Comparison of ENCODE assay signal across 1 cellular context in the genomic region with DNA sequence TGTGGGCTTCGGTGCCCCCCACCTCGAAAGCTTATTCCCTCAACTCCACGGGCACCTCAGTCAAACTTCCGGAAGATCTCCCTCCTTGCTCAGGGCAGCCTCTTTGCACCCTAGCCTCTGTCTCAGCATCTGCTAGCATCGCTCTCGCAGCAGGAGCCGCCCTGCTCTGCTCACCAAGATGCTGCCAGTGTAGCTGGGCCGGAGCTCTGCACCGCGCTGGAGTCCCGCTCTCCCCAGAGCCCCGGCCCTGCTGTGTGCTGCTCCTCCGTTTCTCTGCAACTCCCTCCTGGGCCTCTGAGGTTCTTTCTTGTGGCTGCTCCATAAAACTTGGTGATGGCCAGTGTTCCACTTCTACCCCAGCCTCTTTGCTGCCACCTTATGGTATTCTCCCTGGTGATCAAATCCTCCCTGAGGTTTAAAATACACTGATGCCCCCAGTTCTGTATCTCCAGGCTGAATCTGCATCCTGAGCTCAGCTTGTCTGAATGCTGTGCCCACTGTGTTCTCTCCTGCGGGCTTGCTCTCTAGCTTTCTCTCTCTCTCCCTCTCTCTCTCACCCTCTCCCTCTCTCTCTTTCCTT.
TF ChIP-seq lines count a peak whose summit lies in the region.

No MANE protein-coding gene starts in this region.

TF ChIP-seq in GM23338, 12 proteins besides CTCF, POLR2A, EP300 and RAD21 (continued from another document):
- TF ChIP-seq, protein P1, sequence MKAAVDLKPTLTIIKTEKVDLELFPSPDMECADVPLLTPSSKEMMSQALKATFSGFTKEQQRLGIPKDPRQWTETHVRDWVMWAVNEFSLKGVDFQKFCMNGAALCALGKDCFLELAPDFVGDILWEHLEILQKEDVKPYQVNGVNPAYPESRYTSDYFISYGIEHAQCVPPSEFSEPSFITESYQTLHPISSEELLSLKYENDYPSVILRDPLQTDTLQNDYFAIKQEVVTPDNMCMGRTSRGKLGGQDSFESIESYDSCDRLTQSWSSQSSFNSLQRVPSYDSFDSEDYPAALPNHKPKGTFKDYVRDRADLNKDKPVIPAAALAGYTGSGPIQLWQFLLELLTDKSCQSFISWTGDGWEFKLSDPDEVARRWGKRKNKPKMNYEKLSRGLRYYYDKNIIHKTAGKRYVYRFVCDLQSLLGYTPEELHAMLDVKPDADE (IDR thresholded peaks at IDR 0.05): no peak
- TF ChIP-seq EZH2phosphoT487 (IDR thresholded peaks at IDR 0.05; ENCODE audit: unreplicated experiment) (no peak), ZNF114 (CRISPR knock-in tag; IDR thresholded peaks at IDR 0.05) (no peak), CREB1 (CRISPR knock-in tag; IDR thresholded peaks at IDR 0.05; ENCODE audit: low read depth) (no peak)
- TF ChIP-seq, protein P2, sequence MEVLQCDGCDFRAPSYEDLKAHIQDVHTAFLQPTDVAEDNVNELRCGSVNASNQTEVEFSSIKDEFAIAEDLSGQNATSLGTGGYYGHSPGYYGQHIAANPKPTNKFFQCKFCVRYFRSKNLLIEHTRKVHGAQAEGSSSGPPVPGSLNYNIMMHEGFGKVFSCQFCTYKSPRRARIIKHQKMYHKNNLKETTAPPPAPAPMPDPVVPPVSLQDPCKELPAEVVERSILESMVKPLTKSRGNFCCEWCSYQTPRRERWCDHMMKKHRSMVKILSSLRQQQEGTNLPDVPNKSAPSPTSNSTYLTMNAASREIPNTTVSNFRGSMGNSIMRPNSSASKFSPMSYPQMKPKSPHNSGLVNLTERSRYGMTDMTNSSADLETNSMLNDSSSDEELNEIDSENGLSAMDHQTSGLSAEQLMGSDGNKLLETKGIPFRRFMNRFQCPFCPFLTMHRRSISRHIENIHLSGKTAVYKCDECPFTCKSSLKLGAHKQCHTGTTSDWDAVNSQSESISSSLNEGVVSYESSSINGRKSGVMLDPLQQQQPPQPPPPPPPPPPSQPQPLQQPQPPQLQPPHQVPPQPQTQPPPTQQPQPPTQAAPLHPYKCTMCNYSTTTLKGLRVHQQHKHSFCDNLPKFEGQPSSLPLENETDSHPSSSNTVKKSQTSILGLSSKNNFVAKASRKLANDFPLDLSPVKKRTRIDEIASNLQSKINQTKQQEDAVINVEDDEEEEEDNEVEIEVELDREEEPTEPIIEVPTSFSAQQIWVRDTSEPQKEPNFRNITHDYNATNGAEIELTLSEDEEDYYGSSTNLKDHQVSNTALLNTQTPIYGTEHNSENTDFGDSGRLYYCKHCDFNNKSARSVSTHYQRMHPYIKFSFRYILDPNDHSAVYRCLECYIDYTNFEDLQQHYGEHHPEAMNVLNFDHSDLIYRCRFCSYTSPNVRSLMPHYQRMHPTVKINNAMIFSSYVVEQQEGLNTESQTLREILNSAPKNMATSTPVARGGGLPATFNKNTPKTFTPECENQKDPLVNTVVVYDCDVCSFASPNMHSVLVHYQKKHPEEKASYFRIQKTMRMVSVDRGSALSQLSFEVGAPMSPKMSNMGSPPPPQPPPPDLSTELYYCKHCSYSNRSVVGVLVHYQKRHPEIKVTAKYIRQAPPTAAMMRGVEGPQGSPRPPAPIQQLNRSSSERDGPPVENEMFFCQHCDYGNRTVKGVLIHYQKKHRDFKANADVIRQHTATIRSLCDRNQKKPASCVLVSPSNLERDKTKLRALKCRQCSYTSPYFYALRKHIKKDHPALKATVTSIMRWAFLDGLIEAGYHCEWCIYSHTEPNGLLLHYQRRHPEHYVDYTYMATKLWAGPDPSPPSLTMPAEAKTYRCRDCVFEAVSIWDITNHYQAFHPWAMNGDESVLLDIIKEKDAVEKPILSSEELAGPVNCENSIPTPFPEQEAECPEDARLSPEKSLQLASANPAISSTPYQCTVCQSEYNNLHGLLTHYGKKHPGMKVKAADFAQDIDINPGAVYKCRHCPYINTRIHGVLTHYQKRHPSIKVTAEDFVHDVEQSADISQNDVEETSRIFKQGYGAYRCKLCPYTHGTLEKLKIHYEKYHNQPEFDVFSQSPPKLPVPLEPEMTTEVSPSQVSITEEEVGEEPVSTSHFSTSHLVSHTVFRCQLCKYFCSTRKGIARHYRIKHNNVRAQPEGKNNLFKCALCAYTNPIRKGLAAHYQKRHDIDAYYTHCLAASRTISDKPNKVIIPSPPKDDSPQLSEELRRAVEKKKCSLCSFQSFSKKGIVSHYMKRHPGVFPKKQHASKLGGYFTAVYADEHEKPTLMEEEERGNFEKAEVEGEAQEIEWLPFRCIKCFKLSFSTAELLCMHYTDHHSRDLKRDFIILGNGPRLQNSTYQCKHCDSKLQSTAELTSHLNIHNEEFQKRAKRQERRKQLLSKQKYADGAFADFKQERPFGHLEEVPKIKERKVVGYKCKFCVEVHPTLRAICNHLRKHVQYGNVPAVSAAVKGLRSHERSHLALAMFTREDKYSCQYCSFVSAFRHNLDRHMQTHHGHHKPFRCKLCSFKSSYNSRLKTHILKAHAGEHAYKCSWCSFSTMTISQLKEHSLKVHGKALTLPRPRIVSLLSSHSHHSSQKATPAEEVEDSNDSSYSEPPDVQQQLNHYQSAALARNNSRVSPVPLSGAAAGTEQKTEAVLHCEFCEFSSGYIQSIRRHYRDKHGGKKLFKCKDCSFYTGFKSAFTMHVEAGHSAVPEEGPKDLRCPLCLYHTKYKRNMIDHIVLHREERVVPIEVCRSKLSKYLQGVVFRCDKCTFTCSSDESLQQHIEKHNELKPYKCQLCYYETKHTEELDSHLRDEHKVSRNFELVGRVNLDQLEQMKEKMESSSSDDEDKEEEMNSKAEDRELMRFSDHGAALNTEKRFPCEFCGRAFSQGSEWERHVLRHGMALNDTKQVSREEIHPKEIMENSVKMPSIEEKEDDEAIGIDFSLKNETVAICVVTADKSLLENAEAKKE (CRISPR knock-in tag; IDR thresholded peaks at IDR 0.05): no peak
TF ChIP-seq in GM23338: peak in this region for 0.
